Comparison of ENCODE assay signal across 8 cellular contexts in genomic region chr9:105447814-105448812, GRCh38. TPM values are rescaled to one million over a fixed set of nuclear protein-coding genes. Genes with fewer than 3 reads are reported as not detected.
DNase-seq lines count a peak whose midpoint lies in the region; ATAC-seq, FAIRE-seq and TF ChIP-seq lines count a peak whose summit lies in the region.

Gene FSD1L (plus strand): TSS chr9:105448034. CDS start chr9:105448221, 187 bp downstream.

- POLR2A ChIA-PET in endothelial cell of umbilical vein (lab: Charles Lee) = interaction anchor here (0.6 kb wide), 1 partner anchor 162 kb away, joined by 3 read pairs; no protein-coding TSS in a partner anchor

- H3K36me3 ChIP-seq in endothelial cell of umbilical vein (ENCODE audit: control insufficient read depth in 2 of 2, extremely low read depth in 1 of 2, insufficient read depth in 2 of 2, low read length in 2 of 2) = no peaks in the 10 kb centered on the region

- no TSS peak for BruUV-seq in endothelial cell of umbilical vein (replicated peaks; lab: Mats Ljungman, UMichigan)

- dilution Hi-C loops in endothelial cell of umbilical vein (cut with MboI; ENCODE audit: extremely low pct_ligation_motif_present, low sequenced_read_pairs) = no loop called here

- CTCF ChIA-PET in endothelial cell of umbilical vein (lab: Charles Lee) = interaction anchor here (1.0 kb wide), 1 partner anchor 11 kb away, joined by 4 read pairs; no protein-coding TSS in a partner anchor

- peaks cover 17% of the 10 kb centered on the region for H3K4me1 ChIP-seq in endothelial cell of umbilical vein (ENCODE audit: control insufficient read depth, extremely low read depth, insufficient read depth, low read length)

- H3K9me3 ChIP-seq in endothelial cell of umbilical vein (replicated peaks; ENCODE audit: control insufficient read depth, insufficient read depth, low read length) = no peaks in the 10 kb centered on the region

- peak; percentile 31 for TF ChIP-seq CTCF in D721Med (IDR thresholded peaks at IDR 0.05; ENCODE audit: insufficient read depth, missing control alignments)
- no peak for TF ChIP-seq CTCF in endothelial cell of umbilical vein (IDR thresholded peaks at IDR 0.05; ENCODE audit: extremely low read depth in 1 of 2, insufficient read depth in 1 of 2, low read depth in 1 of 2, low read length in 2 of 2)

- peak; percentile 92 for ATAC-seq in GM21390 (IDR thresholded peaks at IDR 0.05; ENCODE audit: unreplicated experiment)

- H4K20me1 ChIP-seq in endothelial cell of umbilical vein (replicated peaks; ENCODE audit: control insufficient read depth, extremely low read depth, insufficient read depth, low read length) = no peaks in the 10 kb centered on the region

- H3K9ac ChIP-seq in endothelial cell of umbilical vein (replicated peaks; ENCODE audit: extremely low read depth, insufficient read depth, low read length) = peak within 1 kb of the TSS; percentile 78

- H3K79me2 ChIP-seq in endothelial cell of umbilical vein (ENCODE audit: control insufficient read depth, insufficient read depth, low read length) = peaks cover 42% of the 10 kb centered on the region

- intact Hi-C loops in endothelial cell of umbilical vein (cut with micrococcal nuclease) = loop anchor here (5.0 kb wide), 2 partner anchors 109 to 244 kb away; partner anchors contain the start of genes FKTN and TMEM38B

- no peaks in the 10 kb centered on the region for H3K27me3 ChIP-seq in endothelial cell of umbilical vein (ENCODE audit: control insufficient read depth in 2 of 2, insufficient read depth in 2 of 2, low read length in 2 of 2)

- H3K4me3 ChIP-seq in endothelial cell of umbilical vein (replicated peaks in 1 of 3; ENCODE audit: insufficient read depth in 1 of 3, low read depth in 1 of 3, low read length in 3 of 3) = peak within 1 kb of the TSS; percentile 35 to 84 (median 74)

- peak within 1 kb of the TSS; percentile 76 for H3K4me2 ChIP-seq in endothelial cell of umbilical vein (ENCODE audit: insufficient read depth, low read length)

- H3K9me1 ChIP-seq in endothelial cell of umbilical vein (replicated peaks; ENCODE audit: control insufficient read depth, extremely low read depth, insufficient read depth, low read length) = no peaks in the 10 kb centered on the region

- H2AFZ ChIP-seq in endothelial cell of umbilical vein (ENCODE audit: low read depth, low read length) = peak within 1 kb of the TSS; percentile 94

- TF ChIP-seq POLR2A in endothelial cell of umbilical vein (IDR thresholded peaks at IDR 0.05; ENCODE audit: low read depth, low read length) = peak; percentile 53

- DNase-seq in D721Med (ENCODE audit: insufficient read length, low spot score) (peak; percentile 46), HTR-8/SVneo (ENCODE audit: insufficient read length, low spot score) (peak; percentile 89), NOMO-1 treated with dmso at 0.1 percent for 144 hours (lab: John Stamatoyannopoulos, UW; ENCODE audit: unreplicated experiment) (peak; percentile 67), endothelial cell of umbilical vein (ENCODE audit: low read depth, low spot score) (peak; percentile 72), midbrain (lab: John Stamatoyannopoulos, UW) (peak; percentile 95)
- DNase-seq in activated CD8-positive, alpha-beta memory T cell treated with anti-CD3 and anti-CD28 coated beads, Interleukin-2, amount 50 U/mL, for 24 hours (ENCODE audit: extremely low read depth) = peak; percentile 44
- peak; percentile 33 to 57 for DNase-seq in stimulated activated CD8-positive, alpha-beta memory T cell treated with anti-CD3 and anti-CD28 coated beads, Interleukin-2, amount 100 ng/mL, for 1 hour (ENCODE audit: low read depth in 2 of 2)

- FAIRE-seq in D721Med (lab: Jason Lieb, UNC) = no peak
- peak; percentile 91 for FAIRE-seq in HTR-8/SVneo (lab: Jason Lieb, UNC)
- peak; percentile 87 for FAIRE-seq in endothelial cell of umbilical vein (lab: Jason Lieb, UNC)

- H3K27ac ChIP-seq in endothelial cell of umbilical vein (ENCODE audit: insufficient read depth, low read depth, low read length) = peak within 1 kb of the TSS; percentile 65

TF ChIP-seq in endothelial cell of umbilical vein, 7 proteins besides CTCF, POLR2A, EP300 and RAD21:
- no peak for TF ChIP-seq EZH2 (IDR thresholded peaks at IDR 0.05; ENCODE audit: borderline replicate concordance, low read depth, low read length, severe bottlenecking)
- no peak for TF ChIP-seq GATA2 (IDR thresholded peaks at IDR 0.05; ENCODE audit: insufficient read depth, insufficient read length, low read depth, low read length)
- TF ChIP-seq POLR2AphosphoS5 (IDR thresholded peaks at IDR 0.05; ENCODE audit: insufficient read depth, low read depth, low read length) = peak; percentile 21
- TF ChIP-seq MYC (IDR thresholded peaks at IDR 0.05; ENCODE audit: low read depth, low read length) = peak; percentile 1
TF ChIP-seq in endothelial cell of umbilical vein: peak in this region for 2.

RNA-seq across cellular contexts. Expression of gene FSD1L, which starts in this region (rescaled TPM):
- total RNA-seq in endothelial cell of umbilical vein = 7.5 and 8.5 TPM in 2 replicates
- 0.53 and 0.69 TPM in 2 replicates for polyA plus RNA-seq in endothelial cell of umbilical vein
- 0.66 and 0.70 TPM in 2 replicates for polyA plus RNA-seq in endothelial cell of umbilical vein (2011; cell fraction: cytosol; rRNA removed)
- 6.1 and 8.5 TPM in 2 replicates for polyA plus RNA-seq in endothelial cell of umbilical vein (2011; cell fraction: nucleus; rRNA removed)
- 2.5 and 2.8 TPM in 2 replicates for polyA plus RNA-seq in endothelial cell of umbilical vein (2012)
- polyA minus RNA-seq in endothelial cell of umbilical vein = 3.0 and 3.2 TPM in 2 replicates
- polyA minus RNA-seq in endothelial cell of umbilical vein (2011; cell fraction: cytosol; rRNA and poly(A)+ RNA removed) = 1.2 TPM
- polyA minus RNA-seq in endothelial cell of umbilical vein (2011; cell fraction: nucleus; rRNA and poly(A)+ RNA removed) = 16.7 and 25.3 TPM in 2 replicates

Comparison
In these comparisons a context has a peak if more than half of its experiments do, and no peak if none do; other contexts are left out.
1. Peak in every context shown above with its lines: DNase-seq, ATAC-seq, H3K4me3 ChIP-seq and H3K27ac ChIP-seq.
2. DNase-seq: peak in every context shown above with its lines; median percentile 95 in midbrain; 89 in HTR-8/SVneo; 72 in endothelial cell of umbilical vein; 67 in NOMO-1 treated with dmso at 0.1 percent for 144 hours; 46 in D721Med; 45 in stimulated activated CD8-positive, alpha-beta memory T cell treated with anti-CD3 and anti-CD28 coated beads, Interleukin-2, amount 100 ng/mL, for 1 hour; 44 in activated CD8-positive, alpha-beta memory T cell treated with anti-CD3 and anti-CD28 coated beads, Interleukin-2, amount 50 U/mL, for 24 hours.